ENCODE assay signal across 1 cellular context in the genomic region with DNA sequence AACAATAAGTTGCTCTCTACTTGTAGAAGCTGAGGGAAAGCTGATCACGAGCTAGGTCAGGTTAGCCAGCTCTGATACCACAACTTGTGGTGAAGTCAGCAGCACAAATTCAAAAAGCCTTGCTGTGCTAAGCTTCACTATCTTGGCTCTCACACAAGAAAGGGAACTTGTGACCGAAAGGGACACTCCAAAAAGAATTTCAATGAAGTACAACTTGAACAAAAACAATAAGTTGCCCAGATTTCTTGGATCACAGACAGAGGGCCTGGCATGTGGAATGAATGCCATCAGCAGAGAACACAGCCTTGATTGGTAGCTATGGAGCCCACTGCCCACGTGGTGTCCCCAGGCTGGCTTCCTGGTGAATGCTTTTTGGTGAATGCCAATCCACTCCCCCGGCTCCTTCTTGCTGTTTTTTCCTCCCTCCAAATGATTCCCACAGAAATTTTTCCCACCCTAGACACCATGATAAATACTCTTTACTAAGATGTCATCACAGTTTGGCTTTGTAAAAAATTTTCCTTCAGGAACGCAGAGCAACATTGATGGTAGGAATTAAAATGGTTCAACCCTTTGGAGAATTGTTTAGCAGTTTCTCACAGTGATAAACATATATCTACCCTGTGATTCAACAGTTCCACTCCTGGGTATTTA.
A peak's percentile ranks its signal among the peaks of the same experiment; 100 is the strongest.
TF ChIP-seq lines count a peak whose summit lies in the region.

No MANE protein-coding gene starts in this region.

TF ChIP-seq in GM12878, 131 proteins besides CTCF, POLR2A, EP300 and RAD21 (continued from another document):
- TF ChIP-seq, protein P1, sequence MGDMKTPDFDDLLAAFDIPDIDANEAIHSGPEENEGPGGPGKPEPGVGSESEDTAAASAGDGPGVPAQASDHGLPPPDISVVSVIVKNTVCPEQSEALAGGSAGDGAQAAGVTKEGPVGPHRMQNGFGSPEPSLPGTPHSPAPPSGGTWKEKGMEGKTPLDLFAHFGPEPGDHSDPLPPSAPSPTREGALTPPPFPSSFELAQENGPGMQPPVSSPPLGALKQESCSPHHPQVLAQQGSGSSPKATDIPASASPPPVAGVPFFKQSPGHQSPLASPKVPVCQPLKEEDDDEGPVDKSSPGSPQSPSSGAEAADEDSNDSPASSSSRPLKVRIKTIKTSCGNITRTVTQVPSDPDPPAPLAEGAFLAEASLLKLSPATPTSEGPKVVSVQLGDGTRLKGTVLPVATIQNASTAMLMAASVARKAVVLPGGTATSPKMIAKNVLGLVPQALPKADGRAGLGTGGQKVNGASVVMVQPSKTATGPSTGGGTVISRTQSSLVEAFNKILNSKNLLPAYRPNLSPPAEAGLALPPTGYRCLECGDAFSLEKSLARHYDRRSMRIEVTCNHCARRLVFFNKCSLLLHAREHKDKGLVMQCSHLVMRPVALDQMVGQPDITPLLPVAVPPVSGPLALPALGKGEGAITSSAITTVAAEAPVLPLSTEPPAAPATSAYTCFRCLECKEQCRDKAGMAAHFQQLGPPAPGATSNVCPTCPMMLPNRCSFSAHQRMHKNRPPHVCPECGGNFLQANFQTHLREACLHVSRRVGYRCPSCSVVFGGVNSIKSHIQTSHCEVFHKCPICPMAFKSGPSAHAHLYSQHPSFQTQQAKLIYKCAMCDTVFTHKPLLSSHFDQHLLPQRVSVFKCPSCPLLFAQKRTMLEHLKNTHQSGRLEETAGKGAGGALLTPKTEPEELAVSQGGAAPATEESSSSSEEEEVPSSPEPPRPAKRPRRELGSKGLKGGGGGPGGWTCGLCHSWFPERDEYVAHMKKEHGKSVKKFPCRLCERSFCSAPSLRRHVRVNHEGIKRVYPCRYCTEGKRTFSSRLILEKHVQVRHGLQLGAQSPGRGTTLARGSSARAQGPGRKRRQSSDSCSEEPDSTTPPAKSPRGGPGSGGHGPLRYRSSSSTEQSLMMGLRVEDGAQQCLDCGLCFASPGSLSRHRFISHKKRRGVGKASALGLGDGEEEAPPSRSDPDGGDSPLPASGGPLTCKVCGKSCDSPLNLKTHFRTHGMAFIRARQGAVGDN (IDR thresholded peaks at IDR 0.05): peak; percentile 85
- TF ChIP-seq TBL1XR1 (IDR thresholded peaks at IDR 0.05; ENCODE audit: low read depth, low read length) (no peak), IRF4 (IDR thresholded peaks at IDR 0.05; ENCODE audit: low read depth, low read length) (no peak), MEF2B (IDR thresholded peaks at IDR 0.05; ENCODE audit: partially characterized antibody, poor library complexity, severe bottlenecking) (peak; percentile 21), IKZF2 (IDR thresholded peaks at IDR 0.05) (peak; percentile 31 to 43; a peak in 1 of 4 replicates), PAX5 (IDR thresholded peaks at IDR 0.05; ENCODE audit: borderline replicate concordance, low read depth, low read length) (no peak), SUPT20H (IDR thresholded peaks at IDR 0.05; ENCODE audit: borderline replicate concordance, control insufficient read depth, low read depth, low read length) (no peak), BHLHE40 (IDR thresholded peaks at IDR 0.05; ENCODE audit: borderline replicate concordance in 1 of 2, low read depth in 2 of 2, low read length in 1 of 2) (peak; percentile 77 to 79; a peak in 3 of 4 replicates), PML (IDR thresholded peaks at IDR 0.05; ENCODE audit: low read length) (no peak), DPF2 (IDR thresholded peaks at IDR 0.05) (no peak), RUNX3 (IDR thresholded peaks at IDR 0.05; ENCODE audit: low read length) (peak; percentile 44), SIX5 (IDR thresholded peaks at IDR 0.05; ENCODE audit: low read depth, low read length, severe bottlenecking) (no peak), NR2C2 (IDR thresholded peaks at IDR 0.05; ENCODE audit: borderline replicate concordance, control insufficient read depth, insufficient read length, low read depth) (no peak), CHD2 (IDR thresholded peaks at IDR 0.05; ENCODE audit: borderline replicate concordance, low read depth, low read length) (no peak), RELA (IDR thresholded peaks at IDR 0.05; ENCODE audit: borderline replicate concordance, partially characterized antibody) (no peak), MYB (IDR thresholded peaks at IDR 0.05; ENCODE audit: borderline replicate concordance, low read depth, low read length) (no peak), ZNF217 (IDR thresholded peaks at IDR 0.05) (no peak), SMAD1 (IDR thresholded peaks at IDR 0.05; ENCODE audit: low read depth, partially characterized antibody) (no peak), SIN3A (IDR thresholded peaks at IDR 0.05; ENCODE audit: low read depth, low read length) (no peak)
- TF ChIP-seq, protein P2, sequence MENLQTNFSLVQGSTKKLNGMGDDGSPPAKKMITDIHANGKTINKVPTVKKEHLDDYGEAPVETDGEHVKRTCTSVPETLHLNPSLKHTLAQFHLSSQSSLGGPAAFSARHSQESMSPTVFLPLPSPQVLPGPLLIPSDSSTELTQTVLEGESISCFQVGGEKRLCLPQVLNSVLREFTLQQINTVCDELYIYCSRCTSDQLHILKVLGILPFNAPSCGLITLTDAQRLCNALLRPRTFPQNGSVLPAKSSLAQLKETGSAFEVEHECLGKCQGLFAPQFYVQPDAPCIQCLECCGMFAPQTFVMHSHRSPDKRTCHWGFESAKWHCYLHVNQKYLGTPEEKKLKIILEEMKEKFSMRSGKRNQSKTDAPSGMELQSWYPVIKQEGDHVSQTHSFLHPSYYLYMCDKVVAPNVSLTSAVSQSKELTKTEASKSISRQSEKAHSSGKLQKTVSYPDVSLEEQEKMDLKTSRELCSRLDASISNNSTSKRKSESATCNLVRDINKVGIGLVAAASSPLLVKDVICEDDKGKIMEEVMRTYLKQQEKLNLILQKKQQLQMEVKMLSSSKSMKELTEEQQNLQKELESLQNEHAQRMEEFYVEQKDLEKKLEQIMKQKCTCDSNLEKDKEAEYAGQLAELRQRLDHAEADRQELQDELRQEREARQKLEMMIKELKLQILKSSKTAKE (IDR thresholded peaks at IDR 0.05; ENCODE audit: low read depth, poor library complexity, severe bottlenecking): no peak
- TF ChIP-seq, protein P3, sequence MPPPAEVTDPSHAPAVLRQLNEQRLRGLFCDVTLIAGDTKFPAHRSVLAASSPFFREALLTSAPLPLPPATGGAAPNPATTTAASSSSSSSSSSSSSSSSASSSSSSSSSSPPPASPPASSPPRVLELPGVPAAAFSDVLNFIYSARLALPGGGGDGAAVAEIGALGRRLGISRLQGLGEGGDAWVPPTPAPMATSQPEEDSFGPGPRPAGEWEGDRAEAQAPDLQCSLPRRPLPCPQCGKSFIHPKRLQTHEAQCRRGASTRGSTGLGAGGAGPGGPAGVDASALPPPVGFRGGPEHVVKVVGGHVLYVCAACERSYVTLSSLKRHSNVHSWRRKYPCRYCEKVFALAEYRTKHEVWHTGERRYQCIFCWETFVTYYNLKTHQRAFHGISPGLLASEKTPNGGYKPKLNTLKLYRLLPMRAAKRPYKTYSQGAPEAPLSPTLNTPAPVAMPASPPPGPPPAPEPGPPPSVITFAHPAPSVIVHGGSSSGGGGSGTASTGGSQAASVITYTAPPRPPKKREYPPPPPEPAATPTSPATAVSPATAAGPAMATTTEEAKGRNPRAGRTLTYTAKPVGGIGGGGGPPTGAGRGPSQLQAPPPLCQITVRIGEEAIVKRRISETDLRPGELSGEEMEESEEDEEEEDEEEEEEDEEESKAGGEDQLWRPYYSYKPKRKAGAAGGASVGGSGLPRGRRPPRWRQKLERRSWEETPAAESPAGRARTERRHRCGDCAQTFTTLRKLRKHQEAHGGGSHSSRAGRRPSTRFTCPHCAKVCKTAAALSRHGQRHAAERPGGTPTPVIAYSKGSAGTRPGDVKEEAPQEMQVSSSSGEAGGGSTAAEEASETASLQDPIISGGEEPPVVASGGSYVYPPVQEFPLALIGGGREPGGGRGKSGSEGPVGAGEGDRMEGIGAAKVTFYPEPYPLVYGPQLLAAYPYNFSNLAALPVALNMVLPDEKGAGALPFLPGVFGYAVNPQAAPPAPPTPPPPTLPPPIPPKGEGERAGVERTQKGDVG (CRISPR knock-in tag; IDR thresholded peaks at IDR 0.05): no peak
- TF ChIP-seq, protein P4, sequence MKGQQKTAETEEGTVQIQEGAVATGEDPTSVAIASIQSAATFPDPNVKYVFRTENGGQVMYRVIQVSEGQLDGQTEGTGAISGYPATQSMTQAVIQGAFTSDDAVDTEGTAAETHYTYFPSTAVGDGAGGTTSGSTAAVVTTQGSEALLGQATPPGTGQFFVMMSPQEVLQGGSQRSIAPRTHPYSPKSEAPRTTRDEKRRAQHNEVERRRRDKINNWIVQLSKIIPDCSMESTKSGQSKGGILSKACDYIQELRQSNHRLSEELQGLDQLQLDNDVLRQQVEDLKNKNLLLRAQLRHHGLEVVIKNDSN (IDR thresholded peaks at IDR 0.05; ENCODE audit: borderline replicate concordance, extremely low read length, insufficient read depth, low read depth, low read length): peak; percentile 26
- TF ChIP-seq, protein P5, sequence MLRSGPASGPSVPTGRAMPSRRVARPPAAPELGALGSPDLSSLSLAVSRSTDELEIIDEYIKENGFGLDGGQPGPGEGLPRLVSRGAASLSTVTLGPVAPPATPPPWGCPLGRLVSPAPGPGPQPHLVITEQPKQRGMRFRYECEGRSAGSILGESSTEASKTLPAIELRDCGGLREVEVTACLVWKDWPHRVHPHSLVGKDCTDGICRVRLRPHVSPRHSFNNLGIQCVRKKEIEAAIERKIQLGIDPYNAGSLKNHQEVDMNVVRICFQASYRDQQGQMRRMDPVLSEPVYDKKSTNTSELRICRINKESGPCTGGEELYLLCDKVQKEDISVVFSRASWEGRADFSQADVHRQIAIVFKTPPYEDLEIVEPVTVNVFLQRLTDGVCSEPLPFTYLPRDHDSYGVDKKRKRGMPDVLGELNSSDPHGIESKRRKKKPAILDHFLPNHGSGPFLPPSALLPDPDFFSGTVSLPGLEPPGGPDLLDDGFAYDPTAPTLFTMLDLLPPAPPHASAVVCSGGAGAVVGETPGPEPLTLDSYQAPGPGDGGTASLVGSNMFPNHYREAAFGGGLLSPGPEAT (IDR thresholded peaks at IDR 0.05; ENCODE audit: low read depth): 0 out of 2 replicates have a peak, but pooled peaks have one; percentile 39
